Comparison of ENCODE assay signal across 26 cellular contexts in genomic region chr1:168842306-168842705, GRCh38.
"Had no signal": no experiment of that assay in that cellular context is flagged by ENCODE, and none has a peak within 500 bp of the region (broad histone marks: within the 10 kb centered on the region; RNA-seq: fewer than 3 reads in every experiment).

No MANE protein-coding gene starts in this region.

- H3K9me3 Mint-ChIP-seq: activated CD4-positive, alpha-beta T cell treated with anti-CD3 and anti-CD28 coated beads, Interleukin-2, amount 10 ng/mL, durations not matched to agents 24 days and 14 days; activated naive CD4-positive, alpha-beta T cell treated with anti-CD3 and anti-CD28 coated beads, Interleukin-2, amount 50 U/mL, for 24 hours; activated T-cell treated with anti-CD3 and anti-CD28 coated beads, Interleukin-2, amount 50 U/mL, for 24 hours; activated T-helper 2 cell treated with anti-CD3 and anti-CD28 coated beads, Interferon-gamma antibody, Interleukin-2, Interleukin-4, amounts not matched to agents 10 μg/mL and 5 μg/mL and 100 μg/mL, durations not matched to agents 14 hours and 24 hours and 36 hours; T-helper 1 cell treated with Interleukin-12 subunit alpha and Interleukin-12 subunit beta and Interleukin-4 antibody, amounts not matched to agents 30 μg/mL and 1 μg/mL, for 36 hours; T-helper 2 cell treated with Interferon-gamma antibody and Interleukin-4, amounts not matched to agents 5 μg/mL and 100 μg/mL, for 36 hours had no signal

- H3K4me1 Mint-ChIP-seq: activated CD4-positive, alpha-beta T cell treated with anti-CD3 and anti-CD28 coated beads, Interleukin-2, amount 10 ng/mL, durations not matched to agents 24 days and 14 days; activated naive CD4-positive, alpha-beta T cell treated with anti-CD3 and anti-CD28 coated beads, Interleukin-2, amount 50 U/mL, for 24 hours; activated naive CD8-positive, alpha-beta T cell treated with anti-CD3 and anti-CD28 coated beads, Interleukin-2, amount 10 ng/mL, durations not matched to agents 7 days and 5 days had no signal

- H3K9ac ChIP-seq: SK-N-SH had no signal

- H3K4me2 ChIP-seq: SK-N-SH had no signal

- H3K27me3 ChIP-seq: body of pancreas, Peyer's patch, SJSA1 had no signal

- H3K9me2 ChIP-seq: SK-N-SH had no signal

- FAIRE-seq: astrocyte, K562, TTC549 had no signal

- H3K4me3 ChIP-seq: body of pancreas, K562, Peyer's patch, SJSA1 had no signal

- H3K4me1 ChIP-seq: body of pancreas, Peyer's patch, SJSA1 had no signal

- H3K36me3 Mint-ChIP-seq: activated naive CD4-positive, alpha-beta T cell treated with anti-CD3 and anti-CD28 coated beads, Interleukin-2, amount 50 U/mL, for 24 hours; activated naive CD8-positive, alpha-beta T cell treated with anti-CD3 and anti-CD28 coated beads, Interleukin-2, amount 10 ng/mL, durations not matched to agents 7 days and 5 days had no signal

- H3K4me3 Mint-ChIP-seq: activated CD4-positive, alpha-beta T cell treated with anti-CD3 and anti-CD28 coated beads, Interleukin-2, amount 10 ng/mL, durations not matched to agents 24 days and 14 days; activated CD8-positive, alpha-beta T cell treated with anti-CD3 and anti-CD28 coated beads, Interleukin-2, amount 10 ng/mL, durations not matched to agents 7 days and 5 days; activated naive CD4-positive, alpha-beta T cell treated with anti-CD3 and anti-CD28 coated beads, Interleukin-2, amount 50 U/mL, for 24 hours; activated naive CD8-positive, alpha-beta T cell treated with anti-CD3 and anti-CD28 coated beads, Interleukin-2, amount 10 ng/mL, durations not matched to agents 7 days and 5 days; activated T-cell treated with anti-CD3 and anti-CD28 coated beads, Interleukin-2, amount 50 U/mL, for 24 hours; T-helper 1 cell treated with Interleukin-12 subunit alpha and Interleukin-12 subunit beta and Interleukin-4 antibody, amounts not matched to agents 30 μg/mL and 1 μg/mL, for 36 hours; T-helper 2 cell treated with Interferon-gamma antibody and Interleukin-4, amounts not matched to agents 5 μg/mL and 100 μg/mL, for 36 hours had no signal

- H3K36me3 ChIP-seq: Peyer's patch, SJSA1 had no signal

- H3K27ac ChIP-seq: body of pancreas, Peyer's patch, SJSA1 had no signal

- ATAC-seq: activated CD8-positive, alpha-beta T cell treated with anti-CD3 and anti-CD28 coated beads, Interleukin-2, amount 10 ng/mL, durations not matched to agents 7 days and 5 days; body of pancreas; K562 had no signal

- H3K27ac Mint-ChIP-seq: activated CD4-positive, alpha-beta T cell treated with anti-CD3 and anti-CD28 coated beads, Interleukin-2, amount 10 ng/mL, durations not matched to agents 24 days and 14 days; activated CD8-positive, alpha-beta T cell treated with anti-CD3 and anti-CD28 coated beads, Interleukin-2, amount 10 ng/mL, durations not matched to agents 7 days and 5 days; activated naive CD4-positive, alpha-beta T cell treated with anti-CD3 and anti-CD28 coated beads, Interleukin-2, amount 50 U/mL, for 24 hours; activated naive CD8-positive, alpha-beta T cell treated with anti-CD3 and anti-CD28 coated beads, Interleukin-2, amount 10 ng/mL, durations not matched to agents 7 days and 5 days; activated T-cell treated with anti-CD3 and anti-CD28 coated beads, Interleukin-2, amount 50 U/mL, for 24 hours; activated T-helper 2 cell treated with anti-CD3 and anti-CD28 coated beads, Interferon-gamma antibody, Interleukin-2, Interleukin-4, amounts not matched to agents 10 μg/mL and 5 μg/mL and 100 μg/mL, durations not matched to agents 14 hours and 24 hours and 36 hours; T-helper 1 cell treated with Interleukin-12 subunit alpha and Interleukin-12 subunit beta and Interleukin-4 antibody, amounts not matched to agents 30 μg/mL and 1 μg/mL, for 36 hours; T-helper 2 cell treated with Interferon-gamma antibody and Interleukin-4, amounts not matched to agents 5 μg/mL and 100 μg/mL, for 36 hours had no signal

- H3K9me3 ChIP-seq: body of pancreas, Peyer's patch, SJSA1, SK-N-SH had no signal

- DNase-seq: activated CD4-positive, alpha-beta T cell treated with anti-CD3 and anti-CD28 coated beads, Interleukin-2, amount 50 U/mL, for 4 hours; activated CD8-positive, alpha-beta T cell treated with anti-CD3 and anti-CD28 coated beads, Interleukin-2, amount 10 ng/mL, durations not matched to agents 7 days and 5 days; activated gamma-delta T cell; activated naive CD4-positive, alpha-beta T cell treated with Interleukin-2 at 50 U/mL for 16 hours; activated naive CD8-positive, alpha-beta T cell treated with anti-CD3 and anti-CD28 coated beads, Interleukin-2, amount 10 ng/mL, durations not matched to agents 7 days and 5 days; activated T-cell treated with anti-CD3 and anti-CD28 coated beads, Interleukin-2, amount 50 U/mL, for 24 hours; amygdala; body of pancreas; NCI-H1105; NCI-H1436; NCI-H1694 treated with DMSO at 0.1 percent for 48 hours; NCI-H345; NCI-H524 treated with DMSO at 0.1 percent for 48 hours; Peyer's patch; RPMI8226; SHP77 treated with DMSO at 0.1 percent for 48 hours; SK-N-SH had no signal
